29 cellular contexts compared by ENCODE assay signal in genomic region chr4:13618212-13618806, GRCh38.
"Had no signal": no experiment of that assay in that cellular context is flagged by ENCODE, and none has a peak within 500 bp of the region (broad histone marks: within the 10 kb centered on the region; RNA-seq: fewer than 3 reads in every experiment).

No MANE protein-coding gene starts in this region.

- H3K4me1 Mint-ChIP-seq: brain had no signal

- H3K4me3 Mint-ChIP-seq: activated CD4-positive, alpha-beta memory T cell treated with anti-CD3 and anti-CD28 coated beads, Interleukin-2, amount 10 ng/mL, durations not matched to agents 7 days and 5 days; activated naive CD4-positive, alpha-beta T cell treated with anti-CD3 and anti-CD28 coated beads, Interleukin-2, amount 10 ng/mL, durations not matched to agents 7 days and 5 days; activated naive CD8-positive, alpha-beta T cell; activated naive CD8-positive, alpha-beta T cell treated with anti-CD3 and anti-CD28 coated beads, Interleukin-2, amount 50 U/mL, for 24 hours; brain had no signal

- DNase-seq: activated CD4-positive, alpha-beta memory T cell treated with anti-CD3 and anti-CD28 coated beads, Interleukin-2, amount 10 ng/mL, durations not matched to agents 7 days and 5 days; activated CD4-positive, alpha-beta T cell treated with anti-CD3 and anti-CD28 coated beads for 1 hour; activated CD4-positive, alpha-beta T cell treated with anti-CD3 and anti-CD28 coated beads for 48 hours; activated CD4-positive, CD25-positive, alpha-beta regulatory T cell; activated effector memory CD4-positive, alpha-beta T cell treated with Interleukin-2 at 50 U/mL for 16 hours; activated naive CD4-positive, alpha-beta T cell treated with anti-CD3 and anti-CD28 coated beads, Interleukin-2, amount 10 ng/mL, durations not matched to agents 7 days and 5 days; activated naive CD8-positive, alpha-beta T cell treated with anti-CD3 and anti-CD28 coated beads, Interleukin-2, amount 50 U/mL, for 24 hours; activated T-cell treated with anti-CD3 and anti-CD28 coated beads, Interleukin-2, amount 50 U/mL, for 48 hours; anterior cingulate cortex; caudate nucleus; NCI-H1092 treated with DMSO at 0.1 percent for 48 hours; NCI-H1417; NCI-H146; NCI-H187; NCI-H2029 treated with DMSO at 0.1 percent for 48 hours; NCI-H2107; NCI-H2171; NCI-H510A; NCI-H526; NCI-H748 treated with DMSO at 0.1 percent for 48 hours; NK-92 treated with Interleukin-12 subunit alpha and Interleukin-12 subunit beta, amount 100 ng/mL, for 24 hours; Right ventricle myocardium superior; SW 1271; T-helper 1 cell; T-helper 2 cell; T-helper 9 cell had no signal

- H3K27ac Mint-ChIP-seq: activated CD4-positive, alpha-beta memory T cell treated with anti-CD3 and anti-CD28 coated beads, Interleukin-2, amount 10 ng/mL, durations not matched to agents 7 days and 5 days; activated naive CD4-positive, alpha-beta T cell treated with anti-CD3 and anti-CD28 coated beads, Interleukin-2, amount 10 ng/mL, durations not matched to agents 7 days and 5 days; activated naive CD8-positive, alpha-beta T cell treated with anti-CD3 and anti-CD28 coated beads, Interleukin-2, amount 50 U/mL, for 24 hours; brain had no signal

- H3K27me3 Mint-ChIP-seq: activated CD4-positive, alpha-beta memory T cell treated with anti-CD3 and anti-CD28 coated beads, Interleukin-2, amount 10 ng/mL, durations not matched to agents 7 days and 5 days; activated naive CD4-positive, alpha-beta T cell treated with anti-CD3 and anti-CD28 coated beads, Interleukin-2, amount 10 ng/mL, durations not matched to agents 7 days and 5 days; activated naive CD8-positive, alpha-beta T cell; activated naive CD8-positive, alpha-beta T cell treated with anti-CD3 and anti-CD28 coated beads, Interleukin-2, amount 50 U/mL, for 24 hours; brain had no signal

- ATAC-seq: activated naive CD8-positive, alpha-beta T cell treated with anti-CD3 and anti-CD28 coated beads, Interleukin-2, amount 50 U/mL, for 24 hours had no signal

- H3K9me3 Mint-ChIP-seq: activated CD4-positive, alpha-beta memory T cell treated with anti-CD3 and anti-CD28 coated beads, Interleukin-2, amount 10 ng/mL, durations not matched to agents 7 days and 5 days; activated naive CD4-positive, alpha-beta T cell treated with anti-CD3 and anti-CD28 coated beads, Interleukin-2, amount 10 ng/mL, durations not matched to agents 7 days and 5 days; activated naive CD8-positive, alpha-beta T cell treated with anti-CD3 and anti-CD28 coated beads, Interleukin-2, amount 50 U/mL, for 24 hours; brain had no signal

- H3K27ac ChIP-seq: VCaP had no signal
